11 cellular contexts compared by ENCODE assay signal in the genomic region with DNA sequence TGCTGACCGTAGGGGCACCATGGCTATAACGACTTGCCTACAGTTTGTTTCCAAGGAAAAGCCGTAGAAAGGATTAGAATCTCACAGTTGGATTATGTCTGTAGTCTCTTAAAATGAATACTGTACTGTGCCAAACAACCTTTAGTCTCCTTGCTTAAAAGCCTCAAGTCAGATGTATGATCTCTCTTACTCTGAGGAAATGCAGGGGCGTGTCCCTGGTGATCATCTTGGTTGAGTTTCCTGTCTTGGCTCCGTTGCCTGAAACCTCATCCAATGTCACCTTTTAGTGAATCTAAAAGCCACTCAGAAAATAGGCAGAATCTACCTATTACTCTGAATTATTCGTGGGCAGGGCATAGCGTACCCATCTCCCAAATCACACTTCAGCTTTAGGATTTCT.
DNase-seq lines count a peak whose midpoint lies in the region; ATAC-seq, FAIRE-seq and TF ChIP-seq lines count a peak whose summit lies in the region.
"Had no signal": no experiment of that assay in that cellular context is flagged by ENCODE, and none has a peak within 500 bp of the region (broad histone marks: within the 10 kb centered on the region; RNA-seq: fewer than 3 reads in every experiment).

No MANE protein-coding gene starts in this region.

- H3K4me3 Mint-ChIP-seq in T-helper 17 cell (peak overlapping the region; percentile 88), nephron (no peak overlapping the region)
- H3K4me3 Mint-ChIP-seq: CD14-positive monocyte had no signal

- DNase-seq in T-helper 17 cell: peak in 2 of 3 donors; percentile 42 to 46
- peak; percentile 13 for DNase-seq in bronchial epithelial cell (ENCODE audit: low read depth)
- DNase-seq in NCI-H1694 (lab: John Stamatoyannopoulos, UW): no peak
- DNase-seq in SK-N-DZ (ENCODE audit: low spot score): no peak
- DNase-seq: H9 had no signal

- H3K36me3 Mint-ChIP-seq in T-helper 17 cell (ENCODE audit: low read depth) (peaks cover 2% of the 10 kb centered on the region), nephron (ENCODE audit: low read depth) (no peaks in the 10 kb centered on the region)
- H3K36me3 Mint-ChIP-seq: CD14-positive monocyte had no signal

- peak overlapping the region; percentile 99 for H3K27ac Mint-ChIP-seq in T-helper 17 cell
- peak overlapping the region; percentile 25 to 65 (median 54) for H3K27ac Mint-ChIP-seq in nephron
- H3K27ac Mint-ChIP-seq: H9 had no signal

- no peaks in the 10 kb centered on the region for H4K20me1 ChIP-seq in BLaER1 treated with 17β-estradiol and CSF1 and Interleukin-3, amounts not matched to agents 10 nM and 100 nM

- H3K4me1 Mint-ChIP-seq in T-helper 17 cell (peaks cover 66% of the 10 kb centered on the region), nephron (peaks cover 26% of the 10 kb centered on the region)

- H3K9ac ChIP-seq in BLaER1 treated with 17β-estradiol and CSF1 and Interleukin-3, amounts not matched to agents 10 nM and 100 nM: peak overlapping the region in 7 of 11 experiments; percentile 17 to 67 (median 61); a peak in 13 of 22 replicates

- no peaks in the 10 kb centered on the region for H3K27me3 ChIP-seq in BLaER1 treated with 17β-estradiol and CSF1 and Interleukin-3, amounts not matched to agents 10 nM and 100 nM
- H3K27me3 ChIP-seq in bronchial epithelial cell (ENCODE audit: control insufficient read depth, insufficient read depth, low read length): no peaks in the 10 kb centered on the region

- no peaks in the 10 kb centered on the region for H3K36me3 ChIP-seq in BLaER1 treated with 17β-estradiol and CSF1 and Interleukin-3, amounts not matched to agents 10 nM and 100 nM
- no peaks in the 10 kb centered on the region for H3K36me3 ChIP-seq in bronchial epithelial cell (ENCODE audit: control insufficient read depth, insufficient read depth, low read length)

- H3K4me2 ChIP-seq in BLaER1 treated with 17β-estradiol and CSF1 and Interleukin-3, amounts not matched to agents 10 nM and 100 nM: peak overlapping the region; percentile 59 to 86 (median 74)

- TF ChIP-seq CTCF in bronchial epithelial cell (IDR thresholded peaks at IDR 0.05; ENCODE audit: insufficient read depth, low read length, severe bottlenecking) (no peak), nephron (IDR thresholded peaks at IDR 0.05; ENCODE audit: unreplicated experiment in 3 of 3) (no peak)

- no peaks in the 10 kb centered on the region for H3K9me3 ChIP-seq in BLaER1 treated with 17β-estradiol and CSF1 and Interleukin-3, amounts not matched to agents 10 nM and 100 nM (replicated peaks in 1 of 11)
- H3K9me3 ChIP-seq in T-helper 17 cell (ENCODE audit: control insufficient read depth, low read length, poor library complexity, severe bottlenecking): no peaks in the 10 kb centered on the region

- peaks cover 32 to 39% (median 36%) of the 10 kb centered on the region in 10 experiments for H3K4me1 ChIP-seq in BLaER1 treated with 17β-estradiol and CSF1 and Interleukin-3, amounts not matched to agents 10 nM and 100 nM

- no peak overlapping the region for H3K4me3 ChIP-seq in BLaER1 treated with 17β-estradiol and CSF1 and Interleukin-3, amounts not matched to agents 10 nM and 100 nM
- H3K4me3 ChIP-seq in bronchial epithelial cell (ENCODE audit: low read depth, low read length): no peak overlapping the region

- peak; percentile 68 for ATAC-seq in T-helper 17 cell
- ATAC-seq in HG02970 (IDR thresholded peaks at IDR 0.05; ENCODE audit: low FRiP score, unreplicated experiment): no peak
- no peak for ATAC-seq in GM18520 (IDR thresholded peaks at IDR 0.05; ENCODE audit: unreplicated experiment)

- peak overlapping the region in 10 of 11 experiments; percentile 49 to 85 (median 68); a peak in 19 of 22 replicates for H3K27ac ChIP-seq in BLaER1 treated with 17β-estradiol and CSF1 and Interleukin-3, amounts not matched to agents 10 nM and 100 nM

- H3K27me3 Mint-ChIP-seq in T-helper 17 cell: no peaks in the 10 kb centered on the region
- H3K27me3 Mint-ChIP-seq in nephron (ENCODE audit: low read depth): no peaks in the 10 kb centered on the region

- no peaks in the 10 kb centered on the region for H3K9me3 Mint-ChIP-seq in nephron
- H3K9me3 Mint-ChIP-seq: CD14-positive monocyte, H9 had no signal

- FAIRE-seq in bronchial epithelial cell (lab: Jason Lieb, UNC): no peak
- FAIRE-seq: frontal cortex had no signal

Comparison
In these comparisons a context has a peak if more than half of its experiments do, and no peak if none do; other contexts are left out.
1. DNase-seq: peak in T-helper 17 cell (2 of 3) and bronchial epithelial cell (single experiment); none in NCI-H1694 (single experiment) and SK-N-DZ (single experiment).